9 cellular contexts compared by ENCODE assay signal in genomic region chr13:96979861-96980260, GRCh38. TPM values are rescaled to one million over a fixed set of nuclear protein-coding genes. Genes with fewer than 3 reads are reported as not detected.
"Had no signal": no experiment of that assay in that cellular context is flagged by ENCODE, and none has a peak within 500 bp of the region (broad histone marks: within the 10 kb centered on the region; RNA-seq: fewer than 3 reads in every experiment).

No MANE protein-coding gene starts in this region.

RNA-seq across cellular contexts. Expression of gene OXGR1, which starts 14.4 kb away (rescaled TPM):
- total RNA-seq: OCI-LY7, PC-3, PC-9, Right ventricle myocardium inferior, Right ventricle myocardium superior, SJCRH30, SJSA1, T-cell had no signal
- polyA plus RNA-seq: SK-N-SH had no signal
